In the genomic region with DNA sequence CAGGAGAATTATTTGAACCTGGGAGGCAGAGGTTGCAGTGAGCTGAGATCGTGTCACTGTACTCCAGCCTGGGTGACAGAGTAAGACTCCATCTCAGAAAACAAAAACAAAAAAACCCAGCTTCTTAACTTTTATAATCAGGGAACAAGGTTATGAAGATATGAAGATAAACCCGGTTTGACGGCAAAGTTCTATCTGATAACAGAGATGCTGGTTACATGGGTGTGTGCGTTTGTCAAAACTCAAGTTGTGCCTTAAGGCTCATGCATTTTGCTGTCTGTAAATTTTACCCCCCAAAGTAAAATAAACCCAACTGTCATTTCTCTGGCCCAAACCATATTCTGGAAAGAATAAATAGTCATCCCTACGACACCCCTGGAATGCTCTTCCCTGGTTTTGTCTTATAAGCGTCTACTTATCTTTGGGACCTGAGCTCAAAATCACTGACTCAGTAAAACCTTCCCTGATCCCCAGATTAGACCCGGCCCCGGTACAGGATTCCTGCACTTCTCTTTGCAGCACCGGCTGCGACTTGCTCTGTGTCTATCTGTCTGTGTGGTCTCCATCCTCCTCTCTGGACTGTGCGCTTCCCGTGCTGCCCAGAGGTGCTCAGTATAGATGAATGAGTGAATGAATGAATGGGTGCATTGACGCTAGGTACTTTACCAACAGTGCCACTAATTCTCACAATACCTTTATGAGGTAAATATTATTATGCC, we compare ENCODE assay signal across 29 cellular contexts.
"Had no signal": no experiment of that assay in that cellular context is flagged by ENCODE, and none has a peak within 500 bp of the region (broad histone marks: within the 10 kb centered on the region; RNA-seq: fewer than 3 reads in every experiment).

No MANE protein-coding gene starts in this region.

- H3K4me1 ChIP-seq: Peyer's patch, SJSA1 had no signal

- H3K36me3 ChIP-seq: adrenal gland, MG63, Peyer's patch, SJSA1 had no signal

- H3K9me3 Mint-ChIP-seq: activated B cell treated with CpG ODN at 0.5 μM for 24 hours; activated CD4-positive, alpha-beta T cell treated with anti-CD3 and anti-CD28 coated beads, Interleukin-2, amount 10 ng/mL, durations not matched to agents 24 days and 14 days; activated naive CD8-positive, alpha-beta T cell treated with anti-CD3 and anti-CD28 coated beads, Interleukin-2, amount 10 ng/mL, durations not matched to agents 7 days and 5 days; activated T-cell treated with anti-CD3 and anti-CD28 coated beads, Interleukin-2, amount 50 U/mL, for 4 hours; activated T-helper 17 cell treated with anti-CD3 and anti-CD28 coated beads, Interleukin-2, amount 50 U/mL, for 72 hours; T-helper 2 cell treated with Interferon-gamma antibody and Interleukin-4, amounts not matched to agents 5 μg/mL and 100 μg/mL, for 36 hours had no signal

- H3K4me1 Mint-ChIP-seq: activated CD4-positive, alpha-beta T cell treated with anti-CD3 and anti-CD28 coated beads, Interleukin-2, amount 10 ng/mL, durations not matched to agents 24 days and 14 days; activated naive CD8-positive, alpha-beta T cell treated with anti-CD3 and anti-CD28 coated beads, Interleukin-2, amount 10 ng/mL, durations not matched to agents 7 days and 5 days; activated T-helper 17 cell treated with anti-CD3 and anti-CD28 coated beads, Interleukin-2, amount 50 U/mL, for 72 hours had no signal

- H3K36me3 Mint-ChIP-seq: activated CD8-positive, alpha-beta memory T cell treated with anti-CD3 and anti-CD28 coated beads, Interleukin-2, amount 10 ng/mL, durations not matched to agents 7 days and 5 days; activated naive CD8-positive, alpha-beta T cell treated with anti-CD3 and anti-CD28 coated beads, Interleukin-2, amount 10 ng/mL, durations not matched to agents 7 days and 5 days had no signal

- H3K9me3 ChIP-seq: adrenal gland, MG63, Peyer's patch, SJSA1 had no signal

- H3K4me3 Mint-ChIP-seq: activated B cell treated with CpG ODN at 0.5 μM for 24 hours; activated CD4-positive, alpha-beta T cell treated with anti-CD3 and anti-CD28 coated beads, Interleukin-2, amount 10 ng/mL, durations not matched to agents 24 days and 14 days; activated CD8-positive, alpha-beta memory T cell treated with anti-CD3 and anti-CD28 coated beads, Interleukin-2, amount 10 ng/mL, durations not matched to agents 7 days and 5 days; activated naive CD8-positive, alpha-beta T cell treated with anti-CD3 and anti-CD28 coated beads, Interleukin-2, amount 10 ng/mL, durations not matched to agents 7 days and 5 days; activated T-cell treated with anti-CD3 and anti-CD28 coated beads, Interleukin-2, amount 50 U/mL, for 4 hours; activated T-helper 17 cell treated with anti-CD3 and anti-CD28 coated beads, Interleukin-2, amount 50 U/mL, for 72 hours; T-helper 2 cell treated with Interferon-gamma antibody and Interleukin-4, amounts not matched to agents 5 μg/mL and 100 μg/mL, for 36 hours had no signal

- H3K4me3 ChIP-seq: adrenal gland, MG63, Peyer's patch, SJSA1 had no signal

- H3K27ac Mint-ChIP-seq: activated B cell treated with CpG ODN at 0.5 μM for 24 hours; activated CD4-positive, alpha-beta T cell treated with anti-CD3 and anti-CD28 coated beads, Interleukin-2, amount 10 ng/mL, durations not matched to agents 24 days and 14 days; activated CD8-positive, alpha-beta memory T cell treated with anti-CD3 and anti-CD28 coated beads, Interleukin-2, amount 10 ng/mL, durations not matched to agents 7 days and 5 days; activated naive CD8-positive, alpha-beta T cell treated with anti-CD3 and anti-CD28 coated beads, Interleukin-2, amount 10 ng/mL, durations not matched to agents 7 days and 5 days; activated T-helper 17 cell treated with anti-CD3 and anti-CD28 coated beads, Interleukin-2, amount 50 U/mL, for 72 hours; T-helper 2 cell treated with Interferon-gamma antibody and Interleukin-4, amounts not matched to agents 5 μg/mL and 100 μg/mL, for 36 hours had no signal

- H3K27me3 ChIP-seq: adrenal gland, MG63, Peyer's patch, SJSA1 had no signal

- DNase-seq: activated B cell treated with CpG ODN at 0.5 μM for 24 hours; activated CD4-positive, alpha-beta T cell treated with anti-CD3 and anti-CD28 coated beads for 1 hour; activated CD4-positive, alpha-beta T cell treated with anti-CD3 and anti-CD28 coated beads, Interleukin-2, amount 10 ng/mL, durations not matched to agents 24 days and 14 days; activated CD4-positive, alpha-beta T cell treated with anti-CD3 and anti-CD28 coated beads, Interleukin-2, amount 50 U/mL, for 48 hours; activated CD8-positive, alpha-beta memory T cell treated with anti-CD3 and anti-CD28 coated beads, Interleukin-2, amount 10 ng/mL, durations not matched to agents 7 days and 5 days; activated naive CD4-positive, alpha-beta T cell treated with anti-CD3 and anti-CD28 coated beads, Interleukin-2, amount 50 U/mL, for 16 hours; activated naive CD8-positive, alpha-beta T cell treated with anti-CD3 and anti-CD28 coated beads, Interleukin-2, amount 10 ng/mL, durations not matched to agents 7 days and 5 days; activated T-cell treated with anti-CD3 and anti-CD28 coated beads, Interleukin-2, amount 50 U/mL, for 4 hours; adrenal gland; anterior cingulate cortex; MG63; MV-4-11; NCI-H1092 treated with DMSO at 0.1 percent for 48 hours; NCI-H1417 treated with DMSO at 0.1 percent for 48 hours; NCI-H1694; NCI-H2029; NCI-H2107; NCI-H226; NCI-H510A; NCI-H526 treated with DMSO at 0.1 percent for 48 hours; NCI-H82; Right ventricle myocardium superior; SW 1271 had no signal

- ATAC-seq: activated CD8-positive, alpha-beta memory T cell treated with anti-CD3 and anti-CD28 coated beads, Interleukin-2, amount 10 ng/mL, durations not matched to agents 7 days and 5 days; activated T-cell treated with anti-CD3 and anti-CD28 coated beads, Interleukin-2, amount 50 U/mL, for 4 hours; activated T-helper 17 cell treated with anti-CD3 and anti-CD28 coated beads, Interleukin-2, amount 50 U/mL, for 72 hours; SK-N-SH treated with all-trans-retinoic acid at 6 μM for 48 hours had no signal

- H3K27me3 Mint-ChIP-seq: activated CD4-positive, alpha-beta T cell treated with anti-CD3 and anti-CD28 coated beads, Interleukin-2, amount 10 ng/mL, durations not matched to agents 24 days and 14 days; activated CD8-positive, alpha-beta memory T cell treated with anti-CD3 and anti-CD28 coated beads, Interleukin-2, amount 10 ng/mL, durations not matched to agents 7 days and 5 days; activated T-helper 17 cell treated with anti-CD3 and anti-CD28 coated beads, Interleukin-2, amount 50 U/mL, for 72 hours had no signal

- H3K27ac ChIP-seq: adrenal gland, Peyer's patch, RWPE1, SJSA1 had no signal
